Comparison of ENCODE assay signal across 30 cellular contexts in genomic region chr9:75990181-75990580, GRCh38.
"Had no signal": no experiment of that assay in that cellular context is flagged by ENCODE, and none has a peak within 500 bp of the region (broad histone marks: within the 10 kb centered on the region; RNA-seq: fewer than 3 reads in every experiment).

No MANE protein-coding gene starts in this region.

- H3K27ac ChIP-seq: dorsolateral prefrontal cortex, epithelial cell of prostate, gastrocnemius medialis, heart left ventricle, lower lobe of right lung, right lobe of liver, testis, tibial artery, upper lobe of left lung had no signal

- H3K4me1 ChIP-seq: gastrocnemius medialis, heart left ventricle, lower lobe of right lung, right lobe of liver, testis, upper lobe of left lung had no signal

- H3K9me3 ChIP-seq: gastrocnemius medialis, heart left ventricle, lower lobe of right lung, right lobe of liver, testis, tibial artery, upper lobe of left lung had no signal

- H3K36me3 ChIP-seq: gastrocnemius medialis, lower lobe of right lung, right lobe of liver, upper lobe of left lung had no signal

- H3K27ac Mint-ChIP-seq: endodermal cell; naive B cell; natural killer cell treated with Interleukin-12 subunit alpha and Interleukin-12 subunit beta and Interleukin-15 and Interleukin-18, amount 100 ng/mL, for 72 hours; stimulated activated naive CD8-positive, alpha-beta T cell treated with anti-CD3 and anti-CD28 coated beads, Interleukin-15, amount 100 ng/mL, for 72 hours had no signal

- H3K27me3 Mint-ChIP-seq: naive B cell; stimulated activated naive CD8-positive, alpha-beta T cell treated with anti-CD3 and anti-CD28 coated beads, Interleukin-15, amount 100 ng/mL, for 72 hours had no signal

- FAIRE-seq: islet of Langerhans, urothelium cell line had no signal

- ATAC-seq: esophagus mucosa; gastrocnemius medialis; heart left ventricle; left ventricle myocardium superior; lower lobe of right lung; natural killer cell treated with Interleukin-12 subunit alpha and Interleukin-12 subunit beta and Interleukin-15 and Interleukin-18, amount 100 ng/mL, for 72 hours; right lobe of liver; stimulated activated naive CD8-positive, alpha-beta T cell treated with anti-CD3 and anti-CD28 coated beads, Interleukin-15, amount 100 ng/mL, for 72 hours had no signal

- H3K4me2 ChIP-seq: smooth muscle cell had no signal

- H3K4me3 ChIP-seq: dorsolateral prefrontal cortex, gastrocnemius medialis, heart left ventricle, lower lobe of right lung, right lobe of liver, smooth muscle cell, testis, tibial artery, upper lobe of left lung had no signal

- DNase-seq: caudate nucleus; cerebellar nuclear complex; dorsolateral prefrontal cortex; effector CD8-positive, alpha-beta T cell; endodermal cell; foreskin fibroblast; gastrocnemius medialis; heart left ventricle; hippocampal formation; kidney glomerular epithelial cell; left ventricle myocardium superior; lower lobe of right lung; naive B cell; nucleus accumbens; right lobe of liver; stimulated activated CD4-positive, alpha-beta T cell treated with anti-CD3 and anti-CD28 coated beads, Interleukin-12 subunit alpha, Interleukin-12 subunit beta, amount 100 ng/mL, for 4 hours; stimulated activated CD4-positive, alpha-beta T cell treated with anti-CD3 and anti-CD28 coated beads, Interleukin-1b, Interleukin-23, amount 100 ng/mL, for 48 hours; stimulated activated CD4-positive, alpha-beta T cell treated with anti-CD3 and anti-CD28 coated beads, Interleukin-4, amount 100 ng/mL, for 1 hour; stimulated activated CD8-positive, alpha-beta memory T cell treated with anti-CD3 and anti-CD28 coated beads, Interleukin-4, amount 100 ng/mL, for 48 hours; stimulated activated naive CD4-positive, alpha-beta T cell; stimulated activated naive CD8-positive, alpha-beta T cell treated with anti-CD3 and anti-CD28 coated beads, Interleukin-15, amount 100 ng/mL, for 72 hours; testis; tibial artery; upper lobe of left lung had no signal

- H3K4me1 Mint-ChIP-seq: naive B cell had no signal

- H3K4me3 Mint-ChIP-seq: endodermal cell; naive B cell; natural killer cell treated with Interleukin-12 subunit alpha and Interleukin-12 subunit beta and Interleukin-15 and Interleukin-18, amount 100 ng/mL, for 72 hours; stimulated activated naive CD8-positive, alpha-beta T cell treated with anti-CD3 and anti-CD28 coated beads, Interleukin-15, amount 100 ng/mL, for 72 hours had no signal

- H3K9me3 Mint-ChIP-seq: endodermal cell had no signal

- H3K27me3 ChIP-seq: dorsolateral prefrontal cortex, gastrocnemius medialis, heart left ventricle, right lobe of liver, testis, tibial artery, upper lobe of left lung had no signal

- H3K36me3 Mint-ChIP-seq: naive B cell had no signal
